Comparison of ENCODE assay signal across 24 cellular contexts in the genomic region with DNA sequence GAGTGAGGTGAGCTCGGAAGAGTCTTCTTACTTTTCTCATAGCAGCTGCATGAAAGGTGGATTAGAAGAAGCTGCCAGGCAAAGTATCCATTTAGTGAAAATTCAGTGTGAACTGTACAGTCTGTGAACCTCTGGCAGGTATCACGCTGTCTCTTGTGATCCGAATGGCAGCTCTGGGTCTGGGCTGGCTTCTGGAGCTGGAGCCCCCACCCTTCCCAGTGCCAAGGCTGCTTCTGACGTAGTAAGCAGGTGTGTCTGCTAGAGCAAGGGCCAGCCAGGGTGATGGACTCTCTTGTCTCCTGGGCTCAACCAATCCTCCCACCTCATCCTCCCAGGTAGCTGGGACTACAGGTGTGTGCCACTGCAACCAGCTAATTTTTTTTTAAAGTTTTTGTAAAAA. TPM values are rescaled to one million over a fixed set of nuclear protein-coding genes. Genes with fewer than 3 reads are reported as not detected.
"Had no signal": no experiment of that assay in that cellular context is flagged by ENCODE, and none has a peak within 500 bp of the region (broad histone marks: within the 10 kb centered on the region; RNA-seq: fewer than 3 reads in every experiment).

No MANE protein-coding gene starts in this region.

- H3K9me3 ChIP-seq: adrenal gland, breast epithelium had no signal

- H3K27me3 ChIP-seq: adrenal gland had no signal

- H3K36me3 ChIP-seq: adrenal gland, breast epithelium had no signal

- H3K27ac ChIP-seq: adrenal gland, breast epithelium had no signal

- FAIRE-seq: RCC 7860 had no signal

- DNase-seq: activated CD4-positive, alpha-beta T cell treated with anti-CD3 and anti-CD28 coated beads for 4 hours; activated CD4-positive, alpha-beta T cell treated with anti-CD3 and anti-CD28 coated beads, Interleukin-2, amount 50 U/mL, for 4 hours; activated CD8-positive, alpha-beta memory T cell treated with anti-CD3 and anti-CD28 coated beads, Interleukin-2, amount 50 U/mL, for 48 hours; activated CD8-positive, alpha-beta T cell treated with anti-CD3 and anti-CD28 coated beads, Interleukin-2, amount 10 ng/mL, durations not matched to agents 7 days and 5 days; activated naive CD4-positive, alpha-beta T cell treated with anti-CD3 and anti-CD28 coated beads, Interleukin-2, amount 50 U/mL, for 16 hours; activated naive CD8-positive, alpha-beta T cell treated with anti-CD3 and anti-CD28 coated beads, Interleukin-2, amount 10 ng/mL, durations not matched to agents 7 days and 5 days; activated T-cell treated with anti-CD3 and anti-CD28 coated beads, Interleukin-2, amount 50 U/mL, for 1 hour; adrenal gland; anterior cingulate cortex; Kasumi-1; KBM-7; NCI-H1105 treated with DMSO at 0.1 percent for 48 hours; NCI-H1436 treated with DMSO at 0.1 percent for 48 hours; NCI-H1930; NCI-H2171; NCI-H2227 treated with DMSO at 0.1 percent for 48 hours; NCI-H446 treated with DMSO at 0.1 percent for 48 hours; NCI-H526 treated with DMSO at 0.1 percent for 48 hours; PC-3; SHP77 treated with DMSO at 0.1 percent for 48 hours had no signal

- ATAC-seq: activated CD4-positive, CD25-positive, alpha-beta regulatory T cell treated with anti-CD3 and anti-CD28 coated beads, Interleukin-2, amount 50 U/mL, for 24 hours; activated CD8-positive, alpha-beta T cell treated with anti-CD3 and anti-CD28 coated beads, Interleukin-2, amount 10 ng/mL, durations not matched to agents 7 days and 5 days; PC-3 had no signal

- H3K4me1 ChIP-seq: breast epithelium had no signal

- H3K4me3 ChIP-seq: adrenal gland, breast epithelium had no signal

RNA-seq across cellular contexts. Expression of a gene that starts 14.0 kb away (rescaled TPM):
- total RNA-seq: activated CD8-positive, alpha-beta T cell treated with anti-CD3 and anti-CD28 coated beads, Interleukin-2, amount 10 ng/mL, durations not matched to agents 7 days and 5 days; activated naive CD8-positive, alpha-beta T cell treated with anti-CD3 and anti-CD28 coated beads, Interleukin-2, amount 10 ng/mL, durations not matched to agents 7 days and 5 days; PC-3; SK-MEL-5 had no signal
